Comparison of ENCODE assay signal across 2 cellular contexts in the genomic region with DNA sequence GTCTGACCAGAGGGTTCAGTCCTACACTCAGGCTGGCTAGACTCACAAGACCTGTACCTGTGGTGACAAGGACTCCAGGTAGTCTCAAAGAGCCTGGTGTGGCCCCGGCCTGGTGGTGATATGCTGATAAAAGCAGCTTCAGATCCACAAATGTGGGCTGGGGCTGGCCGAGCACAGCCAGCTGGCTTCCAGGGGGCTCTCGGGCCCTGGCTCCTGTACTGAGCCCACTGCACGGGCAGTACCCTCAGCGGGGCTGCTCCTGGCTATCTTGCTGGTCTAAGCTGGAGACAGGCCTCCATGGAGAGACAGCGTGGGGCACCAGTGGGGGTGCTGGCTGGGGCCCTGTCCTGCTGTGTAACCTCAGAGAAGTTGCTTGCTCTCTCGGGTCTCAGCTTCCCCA.
TF ChIP-seq lines count a peak whose summit lies in the region.

No MANE protein-coding gene starts in this region.

TF ChIP-seq in SK-N-SH, 30 proteins besides CTCF, POLR2A, EP300 and RAD21 (continued from another document):
- TF ChIP-seq, protein P1, sequence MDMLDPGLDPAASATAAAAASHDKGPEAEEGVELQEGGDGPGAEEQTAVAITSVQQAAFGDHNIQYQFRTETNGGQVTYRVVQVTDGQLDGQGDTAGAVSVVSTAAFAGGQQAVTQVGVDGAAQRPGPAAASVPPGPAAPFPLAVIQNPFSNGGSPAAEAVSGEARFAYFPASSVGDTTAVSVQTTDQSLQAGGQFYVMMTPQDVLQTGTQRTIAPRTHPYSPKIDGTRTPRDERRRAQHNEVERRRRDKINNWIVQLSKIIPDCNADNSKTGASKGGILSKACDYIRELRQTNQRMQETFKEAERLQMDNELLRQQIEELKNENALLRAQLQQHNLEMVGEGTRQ (IDR thresholded peaks at IDR 0.05; ENCODE audit: borderline replicate concordance, low read depth, low read length), result no peak
- TF ChIP-seq ELF1 (IDR thresholded peaks at IDR 0.05), result no peak
- TF ChIP-seq, protein P2, sequence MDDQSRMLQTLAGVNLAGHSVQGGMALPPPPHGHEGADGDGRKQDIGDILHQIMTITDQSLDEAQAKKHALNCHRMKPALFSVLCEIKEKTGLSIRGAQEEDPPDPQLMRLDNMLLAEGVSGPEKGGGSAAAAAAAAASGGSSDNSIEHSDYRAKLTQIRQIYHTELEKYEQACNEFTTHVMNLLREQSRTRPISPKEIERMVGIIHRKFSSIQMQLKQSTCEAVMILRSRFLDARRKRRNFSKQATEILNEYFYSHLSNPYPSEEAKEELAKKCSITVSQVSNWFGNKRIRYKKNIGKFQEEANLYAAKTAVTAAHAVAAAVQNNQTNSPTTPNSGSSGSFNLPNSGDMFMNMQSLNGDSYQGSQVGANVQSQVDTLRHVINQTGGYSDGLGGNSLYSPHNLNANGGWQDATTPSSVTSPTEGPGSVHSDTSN (IDR thresholded peaks at IDR 0.05), result no peak
- TF ChIP-seq, protein P3, sequence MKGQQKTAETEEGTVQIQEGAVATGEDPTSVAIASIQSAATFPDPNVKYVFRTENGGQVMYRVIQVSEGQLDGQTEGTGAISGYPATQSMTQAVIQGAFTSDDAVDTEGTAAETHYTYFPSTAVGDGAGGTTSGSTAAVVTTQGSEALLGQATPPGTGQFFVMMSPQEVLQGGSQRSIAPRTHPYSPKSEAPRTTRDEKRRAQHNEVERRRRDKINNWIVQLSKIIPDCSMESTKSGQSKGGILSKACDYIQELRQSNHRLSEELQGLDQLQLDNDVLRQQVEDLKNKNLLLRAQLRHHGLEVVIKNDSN (IDR thresholded peaks at IDR 0.05; ENCODE audit: borderline replicate concordance, low read depth), result no peak
- no peak for TF ChIP-seq RFX5 (IDR thresholded peaks at IDR 0.05; ENCODE audit: low read length)
- no peak for TF ChIP-seq SMC3 (IDR thresholded peaks at IDR 0.05; ENCODE audit: low read depth, low read length)
- no peak for TF ChIP-seq YY1 (IDR thresholded peaks at IDR 0.05; ENCODE audit: low read depth)
- TF ChIP-seq MEF2A (IDR thresholded peaks at IDR 0.05; ENCODE audit: borderline replicate concordance, low read depth), result no peak
- no peak for TF ChIP-seq RCOR1 (IDR thresholded peaks at IDR 0.05; ENCODE audit: low read length)
- no peak for TF ChIP-seq TAF1 (IDR thresholded peaks at IDR 0.05; ENCODE audit: borderline replicate concordance, low read depth, low read length)

TF ChIP-seq in SK-N-SH treated with all-trans-retinoic acid at 6 μM for 48 hours, 23 proteins besides CTCF, POLR2A, EP300 and RAD21 (continued from another document):
- TF ChIP-seq ESRRG (CRISPR knock-in tag; IDR thresholded peaks at IDR 0.05) (no peak), ZNF8 (CRISPR knock-in tag; IDR thresholded peaks at IDR 0.05) (no peak), CSDC2 (CRISPR knock-in tag; IDR thresholded peaks at IDR 0.05) (no peak), ZNF70 (CRISPR knock-in tag; IDR thresholded peaks at IDR 0.05) (no peak), SNAI2 (CRISPR knock-in tag; IDR thresholded peaks at IDR 0.05) (no peak), TCF4 (CRISPR knock-in tag; IDR thresholded peaks at IDR 0.05; ENCODE audit: borderline replicate concordance) (no peak), RARB (CRISPR knock-in tag; IDR thresholded peaks at IDR 0.05) (no peak)
